In the genomic region with DNA sequence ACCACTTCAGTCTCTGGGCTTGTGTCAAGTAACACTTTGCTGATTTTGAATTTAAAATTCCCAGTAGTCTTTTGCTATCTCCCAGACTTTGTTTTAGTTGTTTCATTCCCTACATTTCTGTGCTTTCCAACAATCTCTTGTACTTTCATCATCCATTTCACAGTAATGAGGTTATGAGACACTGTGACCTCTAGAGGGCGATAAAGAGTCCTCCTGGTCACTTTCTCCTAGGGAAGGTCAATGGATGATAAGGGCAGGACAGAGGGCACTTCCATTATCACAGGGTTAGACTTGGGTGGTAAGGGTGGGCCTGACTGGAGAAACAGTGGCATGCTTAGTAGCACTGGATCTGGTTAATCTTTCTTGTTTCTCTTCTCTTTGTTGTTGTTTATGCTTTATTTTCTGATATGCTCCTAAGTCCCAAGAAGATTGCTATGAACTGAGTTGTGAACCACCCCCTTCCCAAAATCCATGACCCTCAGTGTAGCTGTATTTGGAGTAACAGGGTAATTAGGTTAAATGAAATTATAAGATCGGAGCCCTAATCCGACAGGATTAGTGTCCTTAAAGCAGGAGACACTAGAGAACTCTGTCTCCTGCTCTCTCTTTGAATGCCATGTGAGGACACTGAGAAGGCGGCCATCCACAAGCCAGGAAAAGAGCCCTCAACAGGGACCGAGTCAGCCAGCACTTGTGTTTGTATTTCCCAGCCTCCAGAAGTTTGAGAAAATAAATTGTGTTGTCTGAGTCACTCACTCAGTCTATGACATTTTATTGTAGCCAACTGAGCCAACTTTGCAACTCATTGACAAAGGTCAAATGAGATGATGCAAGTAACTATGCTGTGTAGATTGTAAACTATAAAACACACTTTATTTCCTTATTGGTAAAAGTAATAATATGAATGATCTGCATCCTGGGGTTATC, we compare ENCODE assay signal across 8 cellular contexts.
A peak's percentile ranks its signal among the peaks of the same experiment; 100 is the strongest.
DNase-seq lines count a peak whose midpoint lies in the region; ATAC-seq and TF ChIP-seq lines count a peak whose summit lies in the region.

No MANE protein-coding gene starts in this region.

- no peaks in the 10 kb centered on the region for H3K36me3 Mint-ChIP-seq in stimulated activated naive B cell treated with anti-CD40 and anti-IgM and Interleukin-4, amounts not matched to agents 10 μg/mL and 1 μg/mL and 100 μg/mL, for 72 hours
- H3K36me3 Mint-ChIP-seq in activated T-cell treated with anti-CD3 and anti-CD28 coated beads, Interleukin-2, amount 50 U/mL, for 72 hours (ENCODE audit: insufficient read depth in 2 of 2) = no peaks in the 10 kb centered on the region

- CTCF ChIA-PET in BJ (lab: Yijun Ruan, JAX) = no interaction called here

- H3K4me3 Mint-ChIP-seq in stimulated activated naive B cell treated with anti-CD40 and anti-IgM and Interleukin-4, amounts not matched to agents 10 μg/mL and 1 μg/mL and 100 μg/mL, for 72 hours = no peak overlapping the region
- no peak overlapping the region for H3K4me3 Mint-ChIP-seq in activated T-cell treated with anti-CD3 and anti-CD28 coated beads, Interleukin-2, amount 50 U/mL, for 72 hours

- H3K27me3 ChIP-seq in BJ (ENCODE audit: control insufficient read depth, insufficient read depth, low read length) = no peaks in the 10 kb centered on the region

- no peak overlapping the region for H3K27ac Mint-ChIP-seq in stimulated activated naive B cell treated with anti-CD40 and anti-IgM and Interleukin-4, amounts not matched to agents 10 μg/mL and 1 μg/mL and 100 μg/mL, for 72 hours
- H3K27ac Mint-ChIP-seq in activated T-cell treated with anti-CD3 and anti-CD28 coated beads, Interleukin-2, amount 50 U/mL, for 72 hours = no peak overlapping the region

- TF ChIP-seq CTCF in BJ (IDR thresholded peaks at IDR 0.05; ENCODE audit: insufficient read depth, low read depth, low read length) = peak; percentile 64

- ATAC-seq in GM18520 (IDR thresholded peaks at IDR 0.05; ENCODE audit: unreplicated experiment) = peak; percentile 39
- peak; percentile 62 for ATAC-seq in HG03432 (IDR thresholded peaks at IDR 0.05; ENCODE audit: unreplicated experiment)
- ATAC-seq in stimulated activated naive B cell treated with anti-CD40 and anti-IgM and Interleukin-4, amounts not matched to agents 10 μg/mL and 1 μg/mL and 100 μg/mL, for 72 hours (replicated peaks) = peak; percentile 45 to 55
- no peak for ATAC-seq in activated T-cell treated with anti-CD3 and anti-CD28 coated beads, Interleukin-2, amount 50 U/mL, for 72 hours (replicated peaks in 1 of 2)

- POLR2A ChIA-PET in BJ (lab: Charles Lee) = no interaction called here

- H3K4me1 Mint-ChIP-seq in stimulated activated naive B cell treated with anti-CD40 and anti-IgM and Interleukin-4, amounts not matched to agents 10 μg/mL and 1 μg/mL and 100 μg/mL, for 72 hours = no peaks in the 10 kb centered on the region
- H3K4me1 Mint-ChIP-seq in activated T-cell treated with anti-CD3 and anti-CD28 coated beads, Interleukin-2, amount 50 U/mL, for 72 hours (ENCODE audit: low read depth) = no peaks in the 10 kb centered on the region

- H3K36me3 ChIP-seq in BJ (ENCODE audit: control insufficient read depth, insufficient read depth, low read length) = no peaks in the 10 kb centered on the region

- no peak overlapping the region for H3K4me3 ChIP-seq in BJ (ENCODE audit: low read depth, low read length)

- no peaks in the 10 kb centered on the region for H3K9me3 Mint-ChIP-seq in stimulated activated naive B cell treated with anti-CD40 and anti-IgM and Interleukin-4, amounts not matched to agents 10 μg/mL and 1 μg/mL and 100 μg/mL, for 72 hours
- peaks cover 0 to 5% of the 10 kb centered on the region in 2 donors for H3K9me3 Mint-ChIP-seq in activated T-cell treated with anti-CD3 and anti-CD28 coated beads, Interleukin-2, amount 50 U/mL, for 72 hours

- no peaks in the 10 kb centered on the region for H3K27me3 Mint-ChIP-seq in stimulated activated naive B cell treated with anti-CD40 and anti-IgM and Interleukin-4, amounts not matched to agents 10 μg/mL and 1 μg/mL and 100 μg/mL, for 72 hours
- H3K27me3 Mint-ChIP-seq in activated T-cell treated with anti-CD3 and anti-CD28 coated beads, Interleukin-2, amount 50 U/mL, for 72 hours (ENCODE audit: low read depth) = no peaks in the 10 kb centered on the region

- DNase-seq in BJ (ENCODE audit: low read depth) (no peak), RKO (ENCODE audit: low spot score) (peak; percentile 49), globus pallidus (ENCODE audit: low spot score) (peak; percentile 54)
- DNase-seq in stimulated activated naive B cell treated with anti-CD40 and anti-IgM and Interleukin-4, amounts not matched to agents 10 μg/mL and 1 μg/mL and 100 μg/mL, for 72 hours = no peak
- DNase-seq in activated T-cell treated with anti-CD3 and anti-CD28 coated beads, Interleukin-2, amount 50 U/mL, for 72 hours = no peak
- no peak for DNase-seq in activated CD4-positive, CD25-positive, alpha-beta regulatory T cell treated with anti-CD3 and anti-CD28 coated beads, Interleukin-2, amount 50 U/mL, for 72 hours

Comparison
In these comparisons a context has a peak if more than half of its experiments do, and no peak if none do; other contexts are left out.
1. DNase-seq: peak in RKO (single experiment) and globus pallidus (single experiment); none in BJ (single experiment), stimulated activated naive B cell treated with anti-CD40 and anti-IgM and Interleukin-4, amounts not matched to agents 10 μg/mL and 1 μg/mL and 100 μg/mL, for 72 hours (single experiment), activated T-cell treated with anti-CD3 and anti-CD28 coated beads, Interleukin-2, amount 50 U/mL, for 72 hours (0 of 2) and activated CD4-positive, CD25-positive, alpha-beta regulatory T cell treated with anti-CD3 and anti-CD28 coated beads, Interleukin-2, amount 50 U/mL, for 72 hours (single experiment).
2. ATAC-seq: peak in GM18520 (single experiment), HG03432 (single experiment) and stimulated activated naive B cell treated with anti-CD40 and anti-IgM and Interleukin-4, amounts not matched to agents 10 μg/mL and 1 μg/mL and 100 μg/mL, for 72 hours (2 of 2); none in activated T-cell treated with anti-CD3 and anti-CD28 coated beads, Interleukin-2, amount 50 U/mL, for 72 hours (0 of 2).